In genomic region chr3:57003676-57004075, GRCh38 we compare ENCODE assay signal across 21 cellular contexts. TPM values are rescaled to one million over a fixed set of nuclear protein-coding genes. Genes with fewer than 3 reads are reported as not detected.
DNase-seq lines count a peak whose midpoint lies in the region; ATAC-seq and TF ChIP-seq lines count a peak whose summit lies in the region.
"Had no signal": no experiment of that assay in that cellular context is flagged by ENCODE, and none has a peak within 500 bp of the region (broad histone marks: within the 10 kb centered on the region; RNA-seq: fewer than 3 reads in every experiment).

No MANE protein-coding gene starts in this region.

- WGBS in adrenal gland, 4 donors: 48 to 83% (median 58%) methylated on average over 1 to 2 of the region's 2 CpGs

- intact Hi-C loops in adrenal gland (cut with DNase I): no loop called here
- intact Hi-C loops in cardiac septum (cut with DNase I): no loop called here

- peaks cover 16 to 31% of the 10 kb centered on the region in 2 donors for H3K4me1 ChIP-seq in adrenal gland (replicated peaks in 1 of 2)

- H3K4me3 ChIP-seq in adrenal gland (no peak overlapping the region), skin epidermis (no peak overlapping the region)
- H3K4me3 ChIP-seq: BLaER1 treated with 17β-estradiol and CSF1 and Interleukin-3, amounts not matched to agents 10 nM and 100 nM had no signal

- DNase-seq in NCI-H446 treated with DMSO at 0.1 percent for 48 hours (lab: John Stamatoyannopoulos, UW): peak; percentile 40
- DNase-seq in adrenal gland: peak in 6 of 7 donors; percentile 51 to 76 (median 72)
- DNase-seq in fibroblast of gingiva (ENCODE audit: low read depth): peak; percentile 34
- DNase-seq in effector CD4-positive, alpha-beta T cell: no peak
- no peak for DNase-seq in cardiac septum (ENCODE audit: low spot score)
- DNase-seq: Calu3; CD8-positive, alpha-beta T cell; DND-41; KBM-7; MV-4-11; NCI-H1417; NCI-H187; NCI-H345; NCI-H526; PC-3; RPMI8226 had no signal

- TF ChIP-seq CTCF in adrenal gland (IDR thresholded peaks at IDR 0.05): no peak

- H3K27me3 ChIP-seq in adrenal gland: no peaks in the 10 kb centered on the region
- H3K27me3 ChIP-seq: BLaER1 treated with 17β-estradiol and CSF1 and Interleukin-3, amounts not matched to agents 10 nM and 100 nM had no signal

- ATAC-seq in HG02642 (IDR thresholded peaks at IDR 0.05; ENCODE audit: poor library complexity, unreplicated experiment): no peak
- ATAC-seq: CD8-positive, alpha-beta T cell; PC-3 had no signal

- no peaks in the 10 kb centered on the region for H3K9me3 ChIP-seq in adrenal gland (replicated peaks in 1 of 3)
- H3K9me3 ChIP-seq: BLaER1 treated with 17β-estradiol and CSF1 and Interleukin-3, amounts not matched to agents 10 nM and 100 nM had no signal

- no peak for TF ChIP-seq POLR2A in adrenal gland (IDR thresholded peaks at IDR 0.05)

- H3K27ac ChIP-seq in adrenal gland: peak overlapping the region in 3 of 5 donors; percentile 47 to 82 (median 74)
- H3K27ac ChIP-seq in skin epidermis: peak overlapping the region in 16 of 21 experiments; percentile 26 to 76 (median 54)
- H3K27ac ChIP-seq: BLaER1 treated with 17β-estradiol and CSF1 and Interleukin-3, amounts not matched to agents 10 nM and 100 nM had no signal

- H3K36me3 ChIP-seq in adrenal gland (replicated peaks in 1 of 2): no peaks in the 10 kb centered on the region
- H3K36me3 ChIP-seq: BLaER1 treated with 17β-estradiol and CSF1 and Interleukin-3, amounts not matched to agents 10 nM and 100 nM had no signal

RNA-seq across cellular contexts. Expression of gene SPATA12, which starts 56.8 kb away (rescaled TPM):
- under 1 TPM in 5 of 8 donors, not detected in 3; 0.22 to 0.83 (median 0.40) TPM for total RNA-seq in adrenal gland
- under 1 TPM; 0.07 to 0.62 (median 0.48) TPM for polyA plus RNA-seq in adrenal gland
- total RNA-seq in cardiac septum: not detected
- total RNA-seq: A673; CD8-positive, alpha-beta T cell; G401 had no signal

Comparison
In these comparisons a context has a peak if more than half of its experiments do, and no peak if none do; other contexts are left out.
1. DNase-seq: peak in NCI-H446 treated with DMSO at 0.1 percent for 48 hours (single experiment), adrenal gland (6 of 7) and fibroblast of gingiva (single experiment); none in effector CD4-positive, alpha-beta T cell (single experiment) and cardiac septum (single experiment).